1 cellular context compared by ENCODE assay signal in genomic region chr9:128322342-128323191, GRCh38.
TF ChIP-seq lines count a peak whose summit lies in the region.

Gene COQ4 (plus strand): TSS chr9:128322839. CDS start chr9:128322859, 20 bp downstream.
Gene TRUB2 (minus strand): TSS chr9:128322447. CDS start chr9:128322408, 39 bp downstream.

TF ChIP-seq in HepG2, 621 proteins besides CTCF, POLR2A, EP300 and RAD21 (continued from another document and continues in another):
- peak; percentile 92 for TF ChIP-seq ZNF574 (CRISPR knock-in tag; IDR thresholded peaks at IDR 0.05)
- TF ChIP-seq ZNF44 (CRISPR knock-in tag; IDR thresholded peaks at IDR 0.05) = 0 out of 2 replicates have a peak, but pooled peaks have one; percentile 92
- peak; percentile 61; the same call in 1 of the 2 replicates for TF ChIP-seq ZNF839 (CRISPR knock-in tag; IDR thresholded peaks at IDR 0.05; ENCODE audit: borderline replicate concordance)
- TF ChIP-seq MED1 (CRISPR knock-in tag; IDR thresholded peaks at IDR 0.05) = peak; percentile 73
- peak; percentile 84; the same call in 1 of the 2 replicates for TF ChIP-seq CREBL2 (CRISPR knock-in tag; IDR thresholded peaks at IDR 0.05; ENCODE audit: borderline replicate concordance)
- peak; percentile 89 for TF ChIP-seq HDAC1 (CRISPR knock-in tag; IDR thresholded peaks at IDR 0.05)
- no peak for TF ChIP-seq ZNF362 (CRISPR knock-in tag; IDR thresholded peaks at IDR 0.05; ENCODE audit: borderline replicate concordance)
- no peak for TF ChIP-seq ZSCAN20 (CRISPR knock-in tag; IDR thresholded peaks at IDR 0.05; ENCODE audit: borderline replicate concordance)
- TF ChIP-seq NKX3-1 (CRISPR knock-in tag; IDR thresholded peaks at IDR 0.05) = peak; percentile 55; the same call in 1 of the 2 replicates
- no peak for TF ChIP-seq NCOA5 (CRISPR knock-in tag; IDR thresholded peaks at IDR 0.05)
- TF ChIP-seq ZKSCAN8 (CRISPR knock-in tag; IDR thresholded peaks at IDR 0.05; ENCODE audit: borderline replicate concordance) = peak; percentile 54; the same call in 1 of the 2 replicates
- TF ChIP-seq ATAD3A (CRISPR knock-in tag; IDR thresholded peaks at IDR 0.05) = no peak
- peak; percentile 92 for TF ChIP-seq ZNF639 (CRISPR knock-in tag; conservative IDR thresholded peaks at IDR 0.05)
- peak; percentile 36; the same call in 1 of the 2 replicates for TF ChIP-seq ZNF652 (CRISPR knock-in tag; IDR thresholded peaks at IDR 0.05; ENCODE audit: borderline replicate concordance, low read depth)
- peak; percentile 87 for TF ChIP-seq TARDBP (CRISPR knock-in tag; IDR thresholded peaks at IDR 0.05)
- peak; percentile 53; the same call in 1 of the 2 replicates for TF ChIP-seq ZBTB7A (CRISPR knock-in tag; IDR thresholded peaks at IDR 0.05)
- TF ChIP-seq ELF4 (CRISPR knock-in tag; IDR thresholded peaks at IDR 0.05; ENCODE audit: borderline replicate concordance) = no peak
- peak; percentile 68 for TF ChIP-seq HINFP (CRISPR knock-in tag; IDR thresholded peaks at IDR 0.05; ENCODE audit: low read depth)
- peak; percentile 82; the same call in 1 of the 2 replicates for TF ChIP-seq CAMTA2 (CRISPR knock-in tag; IDR thresholded peaks at IDR 0.05; ENCODE audit: borderline replicate concordance)
- 0 out of 2 replicates have a peak, but pooled peaks have one; percentile 60 for TF ChIP-seq ZNF136 (CRISPR knock-in tag; IDR thresholded peaks at IDR 0.05; ENCODE audit: low read depth)
- peak; percentile 81 for TF ChIP-seq ELF1 (CRISPR knock-in tag; IDR thresholded peaks at IDR 0.05)
- no peak for TF ChIP-seq NFAT5 (CRISPR knock-in tag; IDR thresholded peaks at IDR 0.05)
- TF ChIP-seq THAP7 (CRISPR knock-in tag; IDR thresholded peaks at IDR 0.05) = no peak
- TF ChIP-seq FUBP1 (CRISPR knock-in tag; IDR thresholded peaks at IDR 0.05; ENCODE audit: borderline replicate concordance) = peak; percentile 93; the same call in 1 of the 2 replicates
- TF ChIP-seq TRAFD1 (CRISPR knock-in tag; IDR thresholded peaks at IDR 0.05; ENCODE audit: borderline replicate concordance) = 0 out of 2 replicates have a peak, but pooled peaks have one; percentile 40
- peak; percentile 64; the same call in 1 of the 2 replicates for TF ChIP-seq ZNF264 (CRISPR knock-in tag; IDR thresholded peaks at IDR 0.05)
- peak; percentile 66; the same call in 1 of the 2 replicates for TF ChIP-seq PBX3 (CRISPR knock-in tag; IDR thresholded peaks at IDR 0.05; ENCODE audit: borderline replicate concordance)
- peak; percentile 94 for TF ChIP-seq ZGPAT (CRISPR knock-in tag; IDR thresholded peaks at IDR 0.05)
- TF ChIP-seq MAFG (CRISPR knock-in tag; IDR thresholded peaks at IDR 0.05) = no peak
- TF ChIP-seq KDM5B (CRISPR knock-in tag; IDR thresholded peaks at IDR 0.05; ENCODE audit: borderline replicate concordance) = peak; percentile 92
- no peak for TF ChIP-seq ZNF432 (CRISPR knock-in tag; IDR thresholded peaks at IDR 0.05; ENCODE audit: borderline replicate concordance)
- TF ChIP-seq TFDP1 (CRISPR knock-in tag; IDR thresholded peaks at IDR 0.05; ENCODE audit: borderline replicate concordance) = peak; percentile 40; the same call in 1 of the 2 replicates
- peak; percentile 92; the same call in 1 of the 2 replicates for TF ChIP-seq NCOA1 (CRISPR knock-in tag; IDR thresholded peaks at IDR 0.05)
- no peak for TF ChIP-seq ATF7 (IDR thresholded peaks at IDR 0.05)
- no peak; the same call in 1 of the 2 replicates for TF ChIP-seq ATF7 (CRISPR knock-in tag; IDR thresholded peaks at IDR 0.05)
